ENCODE assay signal across 8 cellular contexts in the genomic region with DNA sequence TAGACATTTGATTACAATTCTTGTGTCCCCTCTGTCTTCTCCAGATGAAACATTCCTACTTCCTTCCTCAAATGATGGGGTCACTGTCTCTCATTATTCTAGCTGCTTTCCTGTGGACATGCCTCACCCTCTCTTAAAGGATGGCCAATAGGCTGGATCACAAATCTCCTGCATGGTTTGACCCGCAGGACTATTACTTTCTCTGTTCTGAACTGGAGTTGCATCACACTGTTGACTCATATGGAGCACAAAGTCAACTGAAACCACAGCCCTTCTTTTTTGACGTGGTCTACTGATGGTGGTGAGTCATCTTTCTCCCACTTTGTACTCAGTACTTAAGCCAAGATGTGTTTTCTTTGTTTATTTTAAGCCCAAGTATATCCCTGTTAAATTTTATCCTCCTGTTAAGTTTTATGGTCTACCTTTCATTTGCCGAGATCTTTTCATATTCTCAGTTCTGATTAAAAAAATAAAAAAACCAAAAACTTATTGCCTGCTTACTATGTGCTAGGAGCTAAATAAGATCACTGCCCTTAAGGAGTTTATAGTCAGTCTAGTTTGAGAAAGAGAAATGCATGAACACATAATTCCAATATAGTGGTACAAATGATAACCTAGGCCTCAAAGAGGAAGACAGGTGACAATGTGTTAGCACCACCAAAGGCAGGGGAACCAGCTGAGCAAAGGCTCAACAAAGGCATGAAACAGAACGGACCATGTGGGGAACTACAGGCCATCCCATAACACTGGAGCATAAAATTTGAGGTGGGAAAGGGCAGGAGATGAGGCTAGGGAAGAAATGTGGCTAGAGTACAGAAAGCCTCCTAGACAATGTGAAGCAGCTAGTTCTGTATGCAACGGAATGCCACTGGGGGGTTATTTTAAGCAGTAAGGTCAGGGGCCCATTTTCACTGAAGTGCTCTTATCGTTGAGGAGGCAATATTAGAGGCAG.
DNase-seq lines count a peak whose midpoint lies in the region; ATAC-seq and TF ChIP-seq lines count a peak whose summit lies in the region.

No MANE protein-coding gene starts in this region.

- peak; percentile 91 for ATAC-seq in Right ventricle myocardium inferior
- peak; percentile 96 for ATAC-seq in HG02763 (IDR thresholded peaks at IDR 0.05; ENCODE audit: unreplicated experiment)
- peak; percentile 95 to 96 for ATAC-seq in right cardiac atrium

- DNase-seq in Right ventricle myocardium inferior (ENCODE audit: missing footprints) (no peak), cardiac septum (ENCODE audit: low spot score) (no peak), NCI-H226 (peak; percentile 96), right cardiac atrium (no peak), neural progenitor cell (ENCODE audit: low spot score) (no peak)
- peak; percentile 77 for DNase-seq in activated naive CD4-positive, alpha-beta T cell treated with anti-CD3 and anti-CD28 coated beads for 36 hours
- DNase-seq in stimulated activated CD4-positive, alpha-beta T cell treated with anti-CD3 and anti-CD28 coated beads, Interleukin-4, amount 100 ng/mL, for 24 hours = peak; percentile 54

- no peak for TF ChIP-seq CTCF in neural progenitor cell (IDR thresholded peaks at IDR 0.05)

- H3K4me3 ChIP-seq in right cardiac atrium (ENCODE audit: low read length) (no peak overlapping the region), neural progenitor cell (no peak overlapping the region)

- CTCF ChIA-PET in activated naive CD4-positive, alpha-beta T cell treated with anti-CD3 and anti-CD28 coated beads for 36 hours (lab: Charles Lee) = interaction anchor here (0.7 to 1.0 kb wide), 4 partner anchors 9 to 191 kb away, joined by 3 to 4 read pairs (median 3); no protein-coding TSS in a partner anchor

- no peak overlapping the region for H3K9ac ChIP-seq in neural progenitor cell

- peaks cover 29% of the 10 kb centered on the region for H3K4me1 Mint-ChIP-seq in activated naive CD4-positive, alpha-beta T cell treated with anti-CD3 and anti-CD28 coated beads for 36 hours (ENCODE audit: low read depth)
- peaks cover 7% of the 10 kb centered on the region for H3K4me1 Mint-ChIP-seq in neural progenitor cell

- no peaks in the 10 kb centered on the region for H3K27me3 Mint-ChIP-seq in activated naive CD4-positive, alpha-beta T cell treated with anti-CD3 and anti-CD28 coated beads for 36 hours (ENCODE audit: low read depth)
- H3K27me3 Mint-ChIP-seq in neural progenitor cell (ENCODE audit: insufficient read depth, low read depth) = no peaks in the 10 kb centered on the region

- H4K20me1 ChIP-seq in neural progenitor cell (ENCODE audit: low read depth) = no peaks in the 10 kb centered on the region

- peaks cover 3% of the 10 kb centered on the region for H3F3A ChIP-seq in neural progenitor cell (ENCODE audit: low read depth)

- peaks cover 32% of the 10 kb centered on the region for H3K36me3 Mint-ChIP-seq in activated naive CD4-positive, alpha-beta T cell treated with anti-CD3 and anti-CD28 coated beads for 36 hours (ENCODE audit: low read depth)
- H3K36me3 Mint-ChIP-seq in neural progenitor cell = peaks cover 27% of the 10 kb centered on the region

- H3K27ac Mint-ChIP-seq in activated naive CD4-positive, alpha-beta T cell treated with anti-CD3 and anti-CD28 coated beads for 36 hours = peak overlapping the region; percentile 81
- no peak overlapping the region for H3K27ac Mint-ChIP-seq in neural progenitor cell

- H3K4me2 ChIP-seq in neural progenitor cell = no peak overlapping the region

- no peaks in the 10 kb centered on the region for H3K79me2 ChIP-seq in neural progenitor cell (ENCODE audit: low read depth)

- no peaks in the 10 kb centered on the region for H3K27me3 ChIP-seq in right cardiac atrium (ENCODE audit: control insufficient read depth, insufficient read depth)
- H3K27me3 ChIP-seq in neural progenitor cell = no peaks in the 10 kb centered on the region

- no peak overlapping the region for H3K4me3 Mint-ChIP-seq in activated naive CD4-positive, alpha-beta T cell treated with anti-CD3 and anti-CD28 coated beads for 36 hours
- H3K4me3 Mint-ChIP-seq in neural progenitor cell = no peak overlapping the region

- H3K9me3 ChIP-seq in right cardiac atrium (ENCODE audit: control insufficient read depth, low read length) (no peaks in the 10 kb centered on the region), neural progenitor cell (ENCODE audit: low read depth) (no peaks in the 10 kb centered on the region)

- no peaks in the 10 kb centered on the region for H3K9me3 Mint-ChIP-seq in activated naive CD4-positive, alpha-beta T cell treated with anti-CD3 and anti-CD28 coated beads for 36 hours
- peaks cover 17% of the 10 kb centered on the region for H3K9me3 Mint-ChIP-seq in neural progenitor cell

- peak overlapping the region; percentile 83 for H3K27ac ChIP-seq in right cardiac atrium (ENCODE audit: low read length)
- H3K27ac ChIP-seq in neural progenitor cell = no peak overlapping the region

- no peak overlapping the region for H2AFZ ChIP-seq in neural progenitor cell (replicated peaks)

- intact Hi-C loops in Right ventricle myocardium inferior (cut with DNase I) = no loop called here
- intact Hi-C loops in cardiac septum (cut with DNase I) = no loop called here
- intact Hi-C loops in activated naive CD4-positive, alpha-beta T cell treated with anti-CD3 and anti-CD28 coated beads for 36 hours (cut with micrococcal nuclease) = loop anchor here (1.0 to 10.0 kb wide), 8 partner anchors 93 to 703 kb away; a partner anchor contains a TSS
- intact Hi-C loops in right cardiac atrium (cut with DNase I) = no loop called here

- 64% methylated on average over 6 of the region's 6 CpGs for WGBS in right cardiac atrium

- peaks cover 6% of the 10 kb centered on the region for H3K4me1 ChIP-seq in right cardiac atrium (ENCODE audit: control insufficient read depth, insufficient read depth, low read length)
- H3K4me1 ChIP-seq in neural progenitor cell = peaks cover 6% of the 10 kb centered on the region

- no peaks in the 10 kb centered on the region for H3K36me3 ChIP-seq in neural progenitor cell

Comparison
In these comparisons a context has a peak if more than half of its experiments do, and no peak if none do; other contexts are left out.
1. DNase-seq: peak in NCI-H226 (single experiment), activated naive CD4-positive, alpha-beta T cell treated with anti-CD3 and anti-CD28 coated beads for 36 hours (single experiment) and stimulated activated CD4-positive, alpha-beta T cell treated with anti-CD3 and anti-CD28 coated beads, Interleukin-4, amount 100 ng/mL, for 24 hours (single experiment); none in Right ventricle myocardium inferior (single experiment), cardiac septum (single experiment), right cardiac atrium (0 of 3) and neural progenitor cell (single experiment).
2. Peak in every context shown above with its lines, with median percentiles within 50 percentile points of each other: ATAC-seq.